ENCODE assay signal across 8 cellular contexts in the genomic region with DNA sequence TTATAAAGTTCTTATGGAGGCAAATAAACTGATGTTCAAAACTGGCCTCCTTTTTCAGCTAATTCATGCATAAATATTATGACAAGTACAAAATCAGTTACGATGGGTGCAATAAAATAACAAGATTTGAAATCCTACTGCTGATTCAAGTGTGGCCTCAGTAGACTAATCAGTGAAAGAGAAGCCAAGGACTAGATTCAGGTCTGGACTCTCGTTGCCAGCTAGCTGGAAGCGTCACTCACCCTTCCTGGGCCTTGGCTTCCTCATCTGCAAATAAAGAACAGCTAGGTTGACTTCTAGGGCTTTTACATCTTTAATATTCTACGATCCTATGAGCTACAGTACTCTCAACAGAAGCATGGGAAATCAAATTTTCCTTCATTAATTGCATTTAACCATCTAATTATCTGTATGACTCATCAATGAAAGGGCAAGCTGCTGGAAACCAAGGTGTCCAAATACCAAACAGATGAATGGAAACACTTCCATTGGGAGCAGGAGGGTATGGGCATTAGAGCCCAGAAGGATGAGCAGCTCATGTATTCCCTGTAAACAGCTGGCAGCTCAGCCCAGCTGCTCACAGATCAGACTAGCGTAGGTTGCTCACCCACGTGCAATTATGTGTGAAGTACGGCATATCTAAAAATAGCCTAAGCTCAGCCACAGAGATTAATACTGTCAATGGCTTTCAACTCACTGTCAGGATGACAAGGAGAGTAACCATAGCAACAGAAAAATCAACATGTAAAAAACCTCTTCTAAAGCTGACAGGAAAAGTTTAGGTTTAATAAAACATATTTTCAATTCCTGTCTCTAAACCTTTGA.
DNase-seq lines count a peak whose midpoint lies in the region; ATAC-seq and TF ChIP-seq lines count a peak whose summit lies in the region.

No MANE protein-coding gene starts in this region.

- H3K36me3 ChIP-seq in right atrium auricular region (no peaks in the 10 kb centered on the region), neural progenitor cell (no peaks in the 10 kb centered on the region), suprapubic skin (peaks cover 22% of the 10 kb centered on the region)

- H3K27me3 ChIP-seq in right atrium auricular region (no peaks in the 10 kb centered on the region), neural progenitor cell (no peaks in the 10 kb centered on the region), suprapubic skin (no peaks in the 10 kb centered on the region)

- no peak overlapping the region for H2AFZ ChIP-seq in neural progenitor cell (replicated peaks)

- peaks cover 13% of the 10 kb centered on the region for H3K4me1 Mint-ChIP-seq in neural progenitor cell

- ATAC-seq in HG02571 (IDR thresholded peaks at IDR 0.05; ENCODE audit: unreplicated experiment) (peak; percentile 62), HG03571 (IDR thresholded peaks at IDR 0.05; ENCODE audit: unreplicated experiment) (no peak), GM21576 (IDR thresholded peaks at IDR 0.05; ENCODE audit: unreplicated experiment) (no peak)

- H3K9me3 ChIP-seq in right atrium auricular region, result no peaks in the 10 kb centered on the region
- H3K9me3 ChIP-seq in neural progenitor cell (ENCODE audit: low read depth), result no peaks in the 10 kb centered on the region
- H3K9me3 ChIP-seq in suprapubic skin, result no peaks in the 10 kb centered on the region

- no peak overlapping the region for H3K9ac ChIP-seq in neural progenitor cell

- H3K36me3 Mint-ChIP-seq in neural progenitor cell, result no peaks in the 10 kb centered on the region

- no peak for TF ChIP-seq EP300 in suprapubic skin (IDR thresholded peaks at IDR 0.05)

- no peaks in the 10 kb centered on the region for H3K79me2 ChIP-seq in neural progenitor cell (ENCODE audit: low read depth)

- TF ChIP-seq CTCF in GM13976 (IDR thresholded peaks at IDR 0.05; ENCODE audit: borderline replicate concordance, control extremely low read depth, extremely low read depth, insufficient read depth, missing control alignments), result no peak
- TF ChIP-seq CTCF in right atrium auricular region (IDR thresholded peaks at IDR 0.05), result no peak
- no peak for TF ChIP-seq CTCF in neural progenitor cell (IDR thresholded peaks at IDR 0.05)
- TF ChIP-seq CTCF in suprapubic skin (IDR thresholded peaks at IDR 0.05), result no peak

- H3F3A ChIP-seq in neural progenitor cell (ENCODE audit: low read depth), result peaks cover 22% of the 10 kb centered on the region

- H3K27ac ChIP-seq in right atrium auricular region, result peak overlapping the region; percentile 52
- no peak overlapping the region for H3K27ac ChIP-seq in neural progenitor cell
- no peak overlapping the region for H3K27ac ChIP-seq in suprapubic skin

- 85% methylated on average over 7 of the region's 7 CpGs for WGBS in suprapubic skin

- in situ Hi-C loops in GM13976 (cut with MboI; ENCODE audit: low sequenced_read_pairs, unreplicated experiment), result no loop called here

- H3K4me1 ChIP-seq in right atrium auricular region (peaks cover 0 to 40% of the 10 kb centered on the region in 2 donors), neural progenitor cell (peaks cover 27% of the 10 kb centered on the region), suprapubic skin (peaks cover 7% of the 10 kb centered on the region)

- H3K4me2 ChIP-seq in neural progenitor cell, result no peak overlapping the region

- H3K4me3 Mint-ChIP-seq in neural progenitor cell, result no peak overlapping the region

- H3K27me3 Mint-ChIP-seq in neural progenitor cell (ENCODE audit: insufficient read depth, low read depth), result no peaks in the 10 kb centered on the region

- H4K20me1 ChIP-seq in neural progenitor cell (ENCODE audit: low read depth), result no peaks in the 10 kb centered on the region

- H3K27ac Mint-ChIP-seq in neural progenitor cell, result no peak overlapping the region

- no peak for TF ChIP-seq POLR2A in suprapubic skin (IDR thresholded peaks at IDR 0.05)

- DNase-seq in GM13976 (ENCODE audit: low spot score), result peak; percentile 65
- DNase-seq in NCI-H2029 treated with DMSO at 0.1 percent for 48 hours (lab: John Stamatoyannopoulos, UW), result peak; percentile 21
- DNase-seq in right atrium auricular region (ENCODE audit: low spot score), result no peak
- no peak for DNase-seq in neural progenitor cell (ENCODE audit: low spot score)
- DNase-seq in suprapubic skin (ENCODE audit: low spot score in 2 of 2), result no peak

- H3K4me3 ChIP-seq in right atrium auricular region (no peak overlapping the region), neural progenitor cell (no peak overlapping the region), suprapubic skin (no peak overlapping the region)

- H3K9me3 Mint-ChIP-seq in neural progenitor cell, result no peaks in the 10 kb centered on the region

Comparison
In these comparisons a context has a peak if more than half of its experiments do, and no peak if none do; other contexts are left out.
1. DNase-seq: peak in GM13976 (single experiment) and NCI-H2029 treated with DMSO at 0.1 percent for 48 hours (single experiment); none in right atrium auricular region (single experiment), neural progenitor cell (single experiment) and suprapubic skin (0 of 2).
2. H3K27ac ChIP-seq: peak in right atrium auricular region (2 of 2); none in neural progenitor cell (single experiment) and suprapubic skin (single experiment).